Comparison of ENCODE assay signal across 25 cellular contexts in genomic region chr5:173770637-173771036, GRCh38.
"Had no signal": no experiment of that assay in that cellular context is flagged by ENCODE, and none has a peak within 500 bp of the region (broad histone marks: within the 10 kb centered on the region; RNA-seq: fewer than 3 reads in every experiment).

No MANE protein-coding gene starts in this region.

- H2AFZ ChIP-seq: parathyroid adenoma had no signal

- H3K4me3 Mint-ChIP-seq: naive thymus-derived CD8-positive, alpha-beta T cell; neural crest cell; stimulated activated memory B cell treated with anti-CD40 and anti-IgM and Interleukin-4, amounts not matched to agents 10 μg/mL and 1 μg/mL and 100 μg/mL, for 72 hours; stimulated activated naive CD8-positive, alpha-beta T cell treated with anti-CD3 and anti-CD28 coated beads, Interleukin-15, Interleukin-2, amounts not matched to agents 100 ng/mL and 50 ng/mL, for 24 hours had no signal

- H3K27ac ChIP-seq: coronary artery, heart left ventricle, parathyroid adenoma, prostate gland, tibial nerve, upper lobe of right lung, vagina had no signal

- H3K9me3 ChIP-seq: heart left ventricle, mucosa of descending colon, prostate gland, spleen, tibial nerve, upper lobe of right lung, vagina had no signal

- H3K79me2 ChIP-seq: parathyroid adenoma had no signal

- ATAC-seq: heart left ventricle; naive thymus-derived CD8-positive, alpha-beta T cell; sciatic nerve; stimulated activated memory B cell treated with anti-CD40 and anti-IgM and Interleukin-4, amounts not matched to agents 10 μg/mL and 1 μg/mL and 100 μg/mL, for 72 hours; upper lobe of right lung had no signal

- H3K27me3 ChIP-seq: heart left ventricle, spleen, tibial nerve, upper lobe of right lung, vagina had no signal

- H3K27ac Mint-ChIP-seq: naive thymus-derived CD8-positive, alpha-beta T cell; stimulated activated memory B cell treated with anti-CD40 and anti-IgM and Interleukin-4, amounts not matched to agents 10 μg/mL and 1 μg/mL and 100 μg/mL, for 72 hours; stimulated activated naive CD8-positive, alpha-beta T cell treated with anti-CD3 and anti-CD28 coated beads, Interleukin-15, Interleukin-2, amounts not matched to agents 100 ng/mL and 50 ng/mL, for 24 hours had no signal

- H3K4me1 ChIP-seq: prostate gland, tibial nerve had no signal

- DNase-seq: effector CD4-positive, alpha-beta T cell; erythroblast; foreskin melanocyte; heart left ventricle; kidney glomerular epithelial cell; mammary epithelial cell; naive thymus-derived CD8-positive, alpha-beta T cell; spleen; stimulated activated CD4-positive, alpha-beta T cell treated with anti-CD3 and anti-CD28 coated beads, Interleukin-15, amount 100 ng/mL, for 24 hours; stimulated activated CD4-positive, alpha-beta T cell treated with anti-CD3 and anti-CD28 coated beads, Interleukin-1b, Interleukin-23, amount 100 ng/mL, for 48 hours; stimulated activated CD4-positive, alpha-beta T cell treated with anti-CD3 and anti-CD28 coated beads, Interleukin-4, amount 100 ng/mL, for 24 hours; upper lobe of right lung had no signal

- H3K9me3 Mint-ChIP-seq: endodermal cell; naive thymus-derived CD8-positive, alpha-beta T cell; neural crest cell; stimulated activated memory B cell treated with anti-CD40 and anti-IgM and Interleukin-4, amounts not matched to agents 10 μg/mL and 1 μg/mL and 100 μg/mL, for 72 hours; stimulated activated naive CD8-positive, alpha-beta T cell treated with anti-CD3 and anti-CD28 coated beads, Interleukin-15, Interleukin-2, amounts not matched to agents 100 ng/mL and 50 ng/mL, for 24 hours had no signal

- H3K9ac ChIP-seq: parathyroid adenoma had no signal

- H3K36me3 Mint-ChIP-seq: naive thymus-derived CD8-positive, alpha-beta T cell; stimulated activated memory B cell treated with anti-CD40 and anti-IgM and Interleukin-4, amounts not matched to agents 10 μg/mL and 1 μg/mL and 100 μg/mL, for 72 hours had no signal

- H3K36me3 ChIP-seq: heart left ventricle, prostate gland, spleen, tibial nerve, upper lobe of right lung, vagina had no signal

- H3K4me3 ChIP-seq: coronary artery, heart left ventricle, mucosa of descending colon, prostate gland, spleen, tibial nerve, upper lobe of right lung, vagina had no signal

- FAIRE-seq: endothelial cell of umbilical vein, islet of Langerhans had no signal

- H3K27me3 Mint-ChIP-seq: stimulated activated memory B cell treated with anti-CD40 and anti-IgM and Interleukin-4, amounts not matched to agents 10 μg/mL and 1 μg/mL and 100 μg/mL, for 72 hours; stimulated activated naive CD8-positive, alpha-beta T cell treated with anti-CD3 and anti-CD28 coated beads, Interleukin-15, Interleukin-2, amounts not matched to agents 100 ng/mL and 50 ng/mL, for 24 hours had no signal
